ENCODE assay signal across 8 cellular contexts in the genomic region with DNA sequence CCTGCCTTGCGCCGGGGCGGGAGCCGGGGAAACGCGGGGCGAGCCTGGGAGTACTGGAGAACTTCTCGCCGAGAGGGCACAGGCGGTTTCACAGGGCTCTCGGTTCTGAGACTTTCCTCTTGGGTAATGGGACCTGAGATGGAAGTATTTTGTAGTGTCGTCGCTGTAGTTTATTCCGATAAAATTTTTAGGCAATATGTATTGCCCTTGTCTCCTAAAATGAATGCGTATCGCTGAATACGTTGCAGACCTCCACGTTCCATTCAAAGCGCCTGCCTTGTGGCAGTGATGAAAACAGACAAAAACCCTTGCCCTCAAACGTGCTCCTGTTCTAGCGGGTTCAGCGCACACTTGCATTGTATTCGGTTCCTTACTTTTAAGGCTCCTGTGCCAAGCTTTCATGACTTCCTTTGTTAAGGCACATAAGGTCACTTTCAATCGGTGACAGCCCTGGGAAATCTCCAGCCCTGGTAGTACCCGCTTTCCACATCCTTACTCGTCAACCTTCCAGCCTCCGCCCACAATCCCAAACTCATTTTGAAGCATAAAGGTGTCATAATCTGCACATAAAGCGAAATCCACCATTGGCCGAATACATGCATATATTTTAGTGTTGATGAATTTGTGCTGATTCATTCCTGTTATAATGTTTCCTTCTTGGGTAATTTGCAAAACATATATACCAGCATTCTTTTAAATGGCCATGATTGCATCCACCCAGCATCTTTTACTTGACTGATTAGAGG. TPM values are rescaled to one million over a fixed set of nuclear protein-coding genes. Genes with fewer than 3 reads are reported as not detected.
A peak's percentile ranks its signal among the peaks of the same experiment; 100 is the strongest.
DNase-seq lines count a peak whose midpoint lies in the region; ATAC-seq and TF ChIP-seq lines count a peak whose summit lies in the region.

No MANE protein-coding gene starts in this region.

- H3K27me3 Mint-ChIP-seq in central memory CD8-positive, alpha-beta T cell, result no peaks in the 10 kb centered on the region
- H3K27me3 Mint-ChIP-seq in stimulated activated naive CD8-positive, alpha-beta T cell treated with anti-CD3 and anti-CD28 coated beads, Interleukin-15, amount 100 ng/mL, for 72 hours, result no peaks in the 10 kb centered on the region

- H3K4me3 Mint-ChIP-seq in central memory CD8-positive, alpha-beta T cell, result peak overlapping the region; percentile 99
- H3K4me3 Mint-ChIP-seq in stimulated activated naive CD8-positive, alpha-beta T cell treated with anti-CD3 and anti-CD28 coated beads, Interleukin-15, amount 100 ng/mL, for 72 hours, result peak overlapping the region; percentile 84 to 97

- H3K27ac ChIP-seq in Peyer's patch (peak overlapping the region; percentile 97 to 99 (median 98)), layer of hippocampus (ENCODE audit: low read depth, low read length) (peak overlapping the region; percentile 99)

- ATAC-seq in HG03159 (IDR thresholded peaks at IDR 0.05; ENCODE audit: unreplicated experiment), result peak; percentile 5
- ATAC-seq in central memory CD8-positive, alpha-beta T cell (replicated peaks; ENCODE audit: extremely low read depth, poor library complexity, severe bottlenecking), result no peak
- no peak for ATAC-seq in stimulated activated naive CD8-positive, alpha-beta T cell treated with anti-CD3 and anti-CD28 coated beads, Interleukin-15, amount 100 ng/mL, for 72 hours
- no peak for ATAC-seq in GM19395 (IDR thresholded peaks at IDR 0.05; ENCODE audit: unreplicated experiment)

- no peaks in the 10 kb centered on the region for H3K9me3 Mint-ChIP-seq in central memory CD8-positive, alpha-beta T cell
- H3K9me3 Mint-ChIP-seq in stimulated activated naive CD8-positive, alpha-beta T cell treated with anti-CD3 and anti-CD28 coated beads, Interleukin-15, amount 100 ng/mL, for 72 hours, result no peaks in the 10 kb centered on the region

- peaks cover 51% of the 10 kb centered on the region for H3K36me3 Mint-ChIP-seq in central memory CD8-positive, alpha-beta T cell (ENCODE audit: insufficient read depth)

- no peaks in the 10 kb centered on the region for H3K27me3 ChIP-seq in Peyer's patch
- no peaks in the 10 kb centered on the region for H3K27me3 ChIP-seq in layer of hippocampus (ENCODE audit: control insufficient read depth, insufficient read depth, low read length)

- H3K9me3 ChIP-seq in Peyer's patch, result no peaks in the 10 kb centered on the region

- no peak for TF ChIP-seq CTCF in Peyer's patch (IDR thresholded peaks at IDR 0.05)

- DNase-seq in NCI-H1417 (lab: John Stamatoyannopoulos, UW), result peak; percentile 38 to 87 (median 79)
- no peak for DNase-seq in NCI-H1417 treated with DMSO at 0.1 percent for 48 hours (lab: John Stamatoyannopoulos, UW)
- DNase-seq in Peyer's patch, result peak in 1 of 3 donors; percentile 49
- no peak for DNase-seq in central memory CD8-positive, alpha-beta T cell (ENCODE audit: low spot score in 2 of 2)
- DNase-seq in stimulated activated naive CD8-positive, alpha-beta T cell treated with anti-CD3 and anti-CD28 coated beads, Interleukin-15, amount 100 ng/mL, for 72 hours, result no peak

- H3K4me1 ChIP-seq in Peyer's patch, result peaks cover 0 to 27% (median 11%) of the 10 kb centered on the region in 4 donors

- peak overlapping the region; percentile 81 to 93 (median 88) for H3K4me3 ChIP-seq in Peyer's patch

- peak overlapping the region; percentile 100 for H3K27ac Mint-ChIP-seq in central memory CD8-positive, alpha-beta T cell (ENCODE audit: low read depth)
- H3K27ac Mint-ChIP-seq in stimulated activated naive CD8-positive, alpha-beta T cell treated with anti-CD3 and anti-CD28 coated beads, Interleukin-15, amount 100 ng/mL, for 72 hours, result peak overlapping the region; percentile 97 to 100

- TF ChIP-seq POLR2A in Peyer's patch (IDR thresholded peaks at IDR 0.05), result no peak

- H3K36me3 ChIP-seq in Peyer's patch, result peaks cover 0 to 15% (median 0%) of the 10 kb centered on the region in 3 donors

- H3K4me1 Mint-ChIP-seq in central memory CD8-positive, alpha-beta T cell, result peaks cover 43% of the 10 kb centered on the region
- peaks cover 43% of the 10 kb centered on the region for H3K4me1 Mint-ChIP-seq in stimulated activated naive CD8-positive, alpha-beta T cell treated with anti-CD3 and anti-CD28 coated beads, Interleukin-15, amount 100 ng/mL, for 72 hours

RNA-seq across cellular contexts. Expression of gene RMI1, which starts 0.7 kb away (rescaled TPM):
- 1 to 10 TPM; 8.2 to 9.1 (median 8.4) TPM for total RNA-seq in Peyer's patch

RNA-seq across cellular contexts. Expression of gene HNRNPK, which starts 1.3 kb away (rescaled TPM):
- total RNA-seq in Peyer's patch, result 100 to 1,000 TPM; 310 to 396 (median 360) TPM

Comparison
In these comparisons a context has a peak if more than half of its experiments do, and no peak if none do; other contexts are left out.
1. DNase-seq: peak in NCI-H1417 (3 of 3); none in NCI-H1417 treated with DMSO at 0.1 percent for 48 hours (single experiment), central memory CD8-positive, alpha-beta T cell (0 of 2) and stimulated activated naive CD8-positive, alpha-beta T cell treated with anti-CD3 and anti-CD28 coated beads, Interleukin-15, amount 100 ng/mL, for 72 hours (0 of 2).